In genomic region chr15:74780983-74781672, GRCh38 we compare ENCODE assay signal across 1 cellular context.
TF ChIP-seq lines count a peak whose summit lies in the region.

No MANE protein-coding gene starts in this region.

TF ChIP-seq in GM23338, 12 proteins besides CTCF, POLR2A, EP300 and RAD21 (continued from another document):
- TF ChIP-seq ZNF462 (CRISPR knock-in tag; IDR thresholded peaks at IDR 0.05) (no peak), EZH2phosphoT487 (IDR thresholded peaks at IDR 0.05; ENCODE audit: unreplicated experiment) (no peak), JUNB (IDR thresholded peaks at IDR 0.05; ENCODE audit: unreplicated experiment) (no peak), STAT1 (IDR thresholded peaks at IDR 0.05; ENCODE audit: unreplicated experiment) (no peak), ETS1 (IDR thresholded peaks at IDR 0.05) (no peak), REST (IDR thresholded peaks at IDR 0.05; ENCODE audit: unreplicated experiment) (no peak)
